8 cellular contexts compared by ENCODE assay signal in the genomic region with DNA sequence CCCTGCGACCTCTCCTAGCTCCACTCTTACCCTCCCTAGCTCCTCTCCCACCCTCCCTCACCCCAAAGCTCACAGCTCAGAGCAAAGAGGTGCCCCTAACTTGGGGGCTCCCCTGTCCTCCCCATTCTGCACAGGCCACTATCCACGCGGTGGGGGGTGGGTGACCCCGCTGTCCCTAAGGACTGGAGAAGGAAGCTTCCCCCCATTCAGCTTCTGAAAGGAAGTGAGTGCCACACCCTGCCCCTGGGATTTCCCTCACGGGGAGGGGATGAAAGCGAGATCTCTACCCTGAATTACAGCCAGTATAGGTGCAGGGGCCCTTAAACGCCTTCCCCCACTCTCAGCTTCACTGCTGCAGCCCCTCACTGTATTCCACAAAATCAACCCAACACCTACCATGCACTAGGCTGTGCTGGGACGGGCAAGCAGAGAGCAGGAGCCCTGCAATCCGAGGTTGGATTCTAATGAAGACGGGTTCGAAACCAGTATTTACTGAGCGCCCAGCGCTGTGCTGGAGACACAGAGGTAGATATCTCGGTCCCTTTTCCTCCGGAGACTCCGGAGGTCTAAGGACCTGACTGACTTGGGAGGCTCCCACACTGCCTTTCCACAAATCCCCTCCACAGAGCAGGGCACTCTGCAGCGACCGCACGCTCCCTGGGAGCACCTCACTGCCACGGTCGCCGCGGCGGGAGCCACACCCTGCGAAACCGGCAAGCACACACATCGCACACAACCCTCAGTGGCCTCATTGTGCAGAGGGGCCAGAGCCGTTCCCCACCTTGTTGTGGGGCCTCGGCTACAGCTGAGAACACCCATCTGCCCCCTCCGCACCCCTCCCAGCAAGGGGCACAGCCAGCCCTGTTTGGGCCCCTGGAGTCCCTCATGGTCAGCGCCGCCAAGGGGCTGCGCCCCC. TPM values are rescaled to one million over a fixed set of nuclear protein-coding genes. Genes with fewer than 3 reads are reported as not detected.
A peak's percentile ranks its signal among the peaks of the same experiment; 100 is the strongest.
DNase-seq lines count a peak whose midpoint lies in the region; ATAC-seq, FAIRE-seq and TF ChIP-seq lines count a peak whose summit lies in the region.

No MANE protein-coding gene starts in this region.

- H3K27me3 Mint-ChIP-seq in CD14-positive monocyte (ENCODE audit: low read depth in 3 of 3) = peaks cover 0 to 18% (median 10%) of the 10 kb centered on the region in 3 donors
- no peaks in the 10 kb centered on the region for H3K27me3 Mint-ChIP-seq in stimulated activated memory B cell treated with anti-CD40 and anti-IgM and Interleukin-4, amounts not matched to agents 10 μg/mL and 1 μg/mL and 100 μg/mL, for 72 hours

- DNase-seq in CD14-positive monocyte (ENCODE audit: low spot score) = no peak
- peak; percentile 58 for DNase-seq in adipocyte (ENCODE audit: low read depth)
- no peak for DNase-seq in urothelium cell line (ENCODE audit: low spot score)
- no peak for DNase-seq in COLO829 (ENCODE audit: low spot score)
- DNase-seq in NCI-H226 = no peak

- H3K4me3 ChIP-seq in HUES64 (ENCODE audit: low read length) (peak overlapping the region; percentile 77), adipocyte (ENCODE audit: low read length) (peak overlapping the region; percentile 94), iPS-11a (ENCODE audit: low read depth, low read length) (peak overlapping the region; percentile 71)

- H3K36me3 ChIP-seq in HUES64 (ENCODE audit: insufficient read depth, low read length) (no peaks in the 10 kb centered on the region), adipocyte (ENCODE audit: control insufficient read depth, insufficient read depth, low read length, severe bottlenecking) (no peaks in the 10 kb centered on the region)

- peaks cover 63% of the 10 kb centered on the region for H3K4me1 Mint-ChIP-seq in CD14-positive monocyte
- peaks cover 69% of the 10 kb centered on the region for H3K4me1 Mint-ChIP-seq in stimulated activated memory B cell treated with anti-CD40 and anti-IgM and Interleukin-4, amounts not matched to agents 10 μg/mL and 1 μg/mL and 100 μg/mL, for 72 hours

- FAIRE-seq in urothelium cell line (lab: Jason Lieb, UNC) = no peak

- intact Hi-C loops in CD14-positive monocyte (cut with micrococcal nuclease) = loop anchor here (5.0 to 10.0 kb wide), 4 partner anchors 47 to 572 kb away; no protein-coding TSS in a partner anchor

- TF ChIP-seq CTCF in CD14-positive monocyte (IDR thresholded peaks at IDR 0.05) = no peak

- H3K36me3 Mint-ChIP-seq in CD14-positive monocyte = peaks cover 5 to 27% of the 10 kb centered on the region in 2 donors
- H3K36me3 Mint-ChIP-seq in stimulated activated memory B cell treated with anti-CD40 and anti-IgM and Interleukin-4, amounts not matched to agents 10 μg/mL and 1 μg/mL and 100 μg/mL, for 72 hours = peaks cover 5% of the 10 kb centered on the region

- peaks cover 68% of the 10 kb centered on the region for H3K27me3 ChIP-seq in HUES64 (ENCODE audit: insufficient read depth, low read length)
- H3K27me3 ChIP-seq in adipocyte (replicated peaks; ENCODE audit: control insufficient read depth, insufficient read depth, low read length) = no peaks in the 10 kb centered on the region

- ATAC-seq in stimulated activated memory B cell treated with anti-CD40 and anti-IgM and Interleukin-4, amounts not matched to agents 10 μg/mL and 1 μg/mL and 100 μg/mL, for 72 hours = no peak

- H3K9me3 Mint-ChIP-seq in CD14-positive monocyte = peaks cover 0 to 3% (median 0%) of the 10 kb centered on the region in 7 donors
- H3K9me3 Mint-ChIP-seq in stimulated activated memory B cell treated with anti-CD40 and anti-IgM and Interleukin-4, amounts not matched to agents 10 μg/mL and 1 μg/mL and 100 μg/mL, for 72 hours = no peaks in the 10 kb centered on the region

- H3K4me3 Mint-ChIP-seq in CD14-positive monocyte = peak overlapping the region; percentile 96 to 98
- peak overlapping the region; percentile 94 for H3K4me3 Mint-ChIP-seq in stimulated activated memory B cell treated with anti-CD40 and anti-IgM and Interleukin-4, amounts not matched to agents 10 μg/mL and 1 μg/mL and 100 μg/mL, for 72 hours

- H3K27ac ChIP-seq in HUES64 (ENCODE audit: low read depth, low read length) = 0 out of 2 replicates have a peak overlapping the region, but pooled peaks have one; percentile 20

- peak overlapping the region; percentile 93 to 100 (median 96) for H3K27ac Mint-ChIP-seq in CD14-positive monocyte
- peak overlapping the region; percentile 92 for H3K27ac Mint-ChIP-seq in stimulated activated memory B cell treated with anti-CD40 and anti-IgM and Interleukin-4, amounts not matched to agents 10 μg/mL and 1 μg/mL and 100 μg/mL, for 72 hours

- H3K9me3 ChIP-seq in HUES64 (ENCODE audit: insufficient read depth, low read depth, low read length) (no peaks in the 10 kb centered on the region), adipocyte (ENCODE audit: control insufficient read depth, low read length) (no peaks in the 10 kb centered on the region)

- H3K9ac ChIP-seq in HUES64 (ENCODE audit: low read depth, low read length) (peak overlapping the region; percentile 53), adipocyte (ENCODE audit: low read length) (peak overlapping the region; percentile 100)

- H3K4me1 ChIP-seq in HUES64 (ENCODE audit: insufficient read depth, low read length) (peaks cover 12% of the 10 kb centered on the region), adipocyte (ENCODE audit: control insufficient read depth, insufficient read depth, low read length) (peaks cover 38% of the 10 kb centered on the region)

- 4% methylated on average over 33 of the region's 33 CpGs for WGBS in HUES64

RNA-seq across cellular contexts. Expression of a gene that starts 1.8 kb away (rescaled TPM):
- 100 to 1,000 TPM in 1 of 2 donors, 10 to 100 TPM in 1; 80.0 to 103 TPM for polyA plus RNA-seq in CD14-positive monocyte
- 3.4 TPM for polyA plus RNA-seq in HUES64 (2013, experiment 1 of 2)
- polyA plus RNA-seq in HUES64 (2013, experiment 2 of 2) = 4.6 TPM

RNA-seq across cellular contexts. Expression of a gene that starts 28.9 kb away (rescaled TPM):
- 100 to 1,000 TPM; 490 to 491 TPM for polyA plus RNA-seq in CD14-positive monocyte
- polyA plus RNA-seq in HUES64 (2013, experiment 1 of 2) = 1,523 TPM
- polyA plus RNA-seq in HUES64 (2013, experiment 2 of 2) = 1,614 TPM

RNA-seq across cellular contexts. Expression of a gene that starts 46.5 kb away (rescaled TPM):
- 1 to 10 TPM; 1.8 to 2.1 TPM for polyA plus RNA-seq in CD14-positive monocyte
- polyA plus RNA-seq in HUES64 (2013, experiment 1 of 2) = 11.8 TPM
- 13.8 TPM for polyA plus RNA-seq in HUES64 (2013, experiment 2 of 2)

RNA-seq across cellular contexts. Expression of a gene that starts 56.9 kb away (rescaled TPM):
- polyA plus RNA-seq in CD14-positive monocyte = 10 to 100 TPM; 14.0 to 17.6 TPM
- polyA plus RNA-seq in HUES64 (2013, experiment 1 of 2) = 99.8 TPM
- 97.7 TPM for polyA plus RNA-seq in HUES64 (2013, experiment 2 of 2)
